ENCODE assay signal across 8 cellular contexts in genomic region chr18:34222396-34223163, GRCh38. TPM values are rescaled to one million over a fixed set of nuclear protein-coding genes. Genes with fewer than 3 reads are reported as not detected.
DNase-seq lines count a peak whose midpoint lies in the region; FAIRE-seq and TF ChIP-seq lines count a peak whose summit lies in the region.

No MANE protein-coding gene starts in this region.

- H2BK15ac ChIP-seq in H9 (ENCODE audit: low read depth, low read length) (no peak overlapping the region), H1 (ENCODE audit: low read length) (peak overlapping the region; percentile 13; the same call in 1 of the 2 replicates)

- H3K14ac ChIP-seq in H9 (ENCODE audit: insufficient read depth, low read length) (peak overlapping the region; percentile 80), H1 (ENCODE audit: insufficient read length) (no peak overlapping the region)

- no peaks in the 10 kb centered on the region for H3K9me3 Mint-ChIP-seq in H9
- no peaks in the 10 kb centered on the region for H3K9me3 Mint-ChIP-seq in mesothelial cell of epicardium
- no peaks in the 10 kb centered on the region for H3K9me3 Mint-ChIP-seq in activated naive CD4-positive, alpha-beta T cell treated with anti-CD3 and anti-CD28 coated beads for 36 hours

- H2AK5ac ChIP-seq in H9 (ENCODE audit: insufficient read length, low read length) (no peak overlapping the region), H1 (ENCODE audit: low read depth, low read length) (no peak overlapping the region)

- H3K4me1 ChIP-seq in H9 (ENCODE audit: insufficient read depth, low read length) = no peaks in the 10 kb centered on the region
- peaks cover 3 to 6% (median 4%) of the 10 kb centered on the region in 4 experiments; a peak in 6 of 7 replicates for H3K4me1 ChIP-seq in H1 (replicated peaks in 1 of 4; ENCODE audit: control insufficient read depth in 3 of 4, insufficient read depth in 4 of 4, low read length in 3 of 4)

- peaks cover 65% of the 10 kb centered on the region for H3K27me3 Mint-ChIP-seq in H9 (ENCODE audit: low read depth)
- peaks cover 78% of the 10 kb centered on the region for H3K27me3 Mint-ChIP-seq in mesothelial cell of epicardium (ENCODE audit: low read depth)
- H3K27me3 Mint-ChIP-seq in activated naive CD4-positive, alpha-beta T cell treated with anti-CD3 and anti-CD28 coated beads for 36 hours (ENCODE audit: low read depth) = peaks cover 52% of the 10 kb centered on the region

- H3K36me3 ChIP-seq in H1 (ENCODE audit: control insufficient read depth in 2 of 4, insufficient read depth in 4 of 4, low read length in 3 of 4) = no peaks in the 10 kb centered on the region

- no peaks in the 10 kb centered on the region for H3K79me2 ChIP-seq in H9 (ENCODE audit: insufficient read depth, low read length)
- no peaks in the 10 kb centered on the region for H3K79me2 ChIP-seq in H1 (ENCODE audit: control insufficient read depth in 1 of 2, insufficient read depth in 2 of 2, low read length in 2 of 2)

- no peak for TF ChIP-seq RAD21 in H1 (IDR thresholded peaks at IDR 0.05 in 1 of 2, conservative IDR thresholded peaks at IDR 0.05 in 1 of 2; ENCODE audit: low read depth in 2 of 2, low read length in 2 of 2)

- no peak for DNase-seq in AG04449 (ENCODE audit: low read depth, low spot score)
- peak; percentile 80 for DNase-seq in H9
- peak; percentile 56 for DNase-seq in NCI-H526 treated with DMSO at 0.1 percent for 48 hours (lab: John Stamatoyannopoulos, UW)
- DNase-seq in H1 (ENCODE audit: low read depth in 1 of 2, low spot score in 2 of 2) = peak in 1 of 2 experiments; percentile 83
- DNase-seq in mesothelial cell of epicardium (ENCODE audit: low spot score in 2 of 2, unreplicated experiment in 2 of 2) = peak; percentile 20 to 54
- DNase-seq in activated naive CD4-positive, alpha-beta T cell treated with anti-CD3 and anti-CD28 coated beads for 36 hours = no peak
- DNase-seq in NCI-H226 = no peak
- DNase-seq in ACHN = no peak

- no peak overlapping the region for H2BK20ac ChIP-seq in H9 (ENCODE audit: low read depth, low read length, poor library complexity, severe bottlenecking)
- no peak overlapping the region for H2BK20ac ChIP-seq in H1 (ENCODE audit: low read length)

- H3K4me3 ChIP-seq in AG04449 (ENCODE audit: low read depth, low read length) (peak overlapping the region; percentile 23), H1 (ENCODE audit: extremely low read depth in 1 of 4, insufficient read depth in 2 of 4, low read depth in 3 of 4, low read length in 4 of 4) (peak overlapping the region; percentile 49 to 73 (median 62))

- no peak overlapping the region for H4K91ac ChIP-seq in H9 (ENCODE audit: insufficient read length, low read depth, low read length)
- H4K91ac ChIP-seq in H1 (replicated peaks; ENCODE audit: insufficient read length, low read length) = no peak overlapping the region

- no peak overlapping the region for H3T11ph ChIP-seq in H9 (ENCODE audit: low read length)

- H3K23me2 ChIP-seq in H9 (ENCODE audit: insufficient read length, low read depth, low read length, poor library complexity, severe bottlenecking) (peaks cover 25% of the 10 kb centered on the region), H1 (ENCODE audit: low read depth, low read length) (peaks cover 25% of the 10 kb centered on the region)

- H2BK5ac ChIP-seq in H9 (ENCODE audit: insufficient read length, low read length) = no peak overlapping the region
- H2BK5ac ChIP-seq in H1 (ENCODE audit: low read depth, low read length) = peak overlapping the region; percentile 7; the same call in 1 of the 2 replicates

- H3K18ac ChIP-seq in H9 (ENCODE audit: insufficient read length, low read depth, low read length) (peak overlapping the region; percentile 28), H1 (ENCODE audit: extremely low read depth, low read length) (peak overlapping the region; percentile 68)

- no peak overlapping the region for H4K5ac ChIP-seq in H9 (ENCODE audit: insufficient read length, low read depth, low read length)
- no peak overlapping the region for H4K5ac ChIP-seq in H1 (ENCODE audit: insufficient read length, low read depth, low read length)

- no peak for FAIRE-seq in H1 (lab: Jason Lieb, UNC)

- H3K4me2 ChIP-seq in H9 (ENCODE audit: insufficient read depth, insufficient read length, low read length) = peak overlapping the region; percentile 85
- H3K4me2 ChIP-seq in H1 (ENCODE audit: insufficient read depth in 1 of 2, low read depth in 2 of 2, low read length in 2 of 2) = peak overlapping the region; percentile 79 to 100

- no peaks in the 10 kb centered on the region for H4K20me1 ChIP-seq in H9 (ENCODE audit: control insufficient read depth, insufficient read depth, insufficient read length)
- no peaks in the 10 kb centered on the region for H4K20me1 ChIP-seq in H1 (replicated peaks in 1 of 2; ENCODE audit: control insufficient read depth in 1 of 2, insufficient read depth in 2 of 2, low read length in 2 of 2)

- H3K23ac ChIP-seq in H9 (ENCODE audit: insufficient read length, low read depth, low read length) = no peak overlapping the region
- H3K23ac ChIP-seq in H1 (ENCODE audit: insufficient read length) = no peak overlapping the region

- H2BK12ac ChIP-seq in H9 (ENCODE audit: insufficient read length, low read depth, low read length) (no peak overlapping the region), H1 (ENCODE audit: low read depth, low read length) (peak overlapping the region; percentile 68; the same call in 1 of the 2 replicates)

- in situ Hi-C loops in ACHN (cut with HindIII; ENCODE audit: low pct_ligation_motif_present, low pct_unique_long_range_greater_than_20kb, low sequenced_read_pairs) = no loop called here

- no peaks in the 10 kb centered on the region for H3K36me3 Mint-ChIP-seq in H9 (ENCODE audit: insufficient read depth in 1 of 3, low read depth in 3 of 3)
- no peaks in the 10 kb centered on the region for H3K36me3 Mint-ChIP-seq in mesothelial cell of epicardium
- peaks cover 1% of the 10 kb centered on the region for H3K36me3 Mint-ChIP-seq in activated naive CD4-positive, alpha-beta T cell treated with anti-CD3 and anti-CD28 coated beads for 36 hours (ENCODE audit: low read depth)

- no peaks in the 10 kb centered on the region for H3K79me1 ChIP-seq in H9 (ENCODE audit: insufficient read depth, low read depth, low read length, poor library complexity, severe bottlenecking)
- H3K79me1 ChIP-seq in H1 (ENCODE audit: low read depth, low read length) = no peaks in the 10 kb centered on the region

- TF ChIP-seq CTCF in AG04449 (IDR thresholded peaks at IDR 0.05; ENCODE audit: insufficient read depth, low read length, missing control alignments) (no peak), H9 (conservative IDR thresholded peaks at IDR 0.05) (no peak), H1 (IDR thresholded peaks at IDR 0.05; ENCODE audit: control extremely low read depth in 1 of 3, insufficient read depth in 1 of 3, low read depth in 1 of 3, low read length in 3 of 3) (no peak), mesothelial cell of epicardium (IDR thresholded peaks at IDR 0.05; ENCODE audit: unreplicated experiment) (no peak)

- no peaks in the 10 kb centered on the region for H3K9me3 ChIP-seq in H9 (ENCODE audit: control insufficient read depth, low read depth, low read length)
- no peaks in the 10 kb centered on the region for H3K9me3 ChIP-seq in H1 (ENCODE audit: insufficient read depth in 2 of 2, low read depth in 1 of 2, low read length in 1 of 2)

- peak overlapping the region; percentile 63 to 96 for H3K4me3 Mint-ChIP-seq in H9
- peak overlapping the region; percentile 73 for H3K4me3 Mint-ChIP-seq in mesothelial cell of epicardium
- no peak overlapping the region for H3K4me3 Mint-ChIP-seq in activated naive CD4-positive, alpha-beta T cell treated with anti-CD3 and anti-CD28 coated beads for 36 hours

- no peak for TF ChIP-seq EP300 in H1 (IDR thresholded peaks at IDR 0.05; ENCODE audit: borderline replicate concordance in 1 of 2, low read depth in 2 of 2, low read length in 2 of 2)

- H3K9ac ChIP-seq in H9 (ENCODE audit: extremely low read depth, insufficient read length, low read length) = peak overlapping the region; percentile 57
- peak overlapping the region; percentile 24 to 60 (median 52) for H3K9ac ChIP-seq in H1 (replicated peaks in 1 of 4; ENCODE audit: extremely low read depth in 1 of 4, low read depth in 3 of 4, low read length in 3 of 4)

- POLR2A ChIA-PET in AG04449 (lab: Yijun Ruan, JAX) = no interaction called here
- POLR2A ChIA-PET in H1 (lab: Charles Lee; ENCODE audit: partially characterized antibody) = no interaction called here

- H3K4me1 Mint-ChIP-seq in H9 = peaks cover 17 to 22% of the 10 kb centered on the region in 2 experiments
- H3K4me1 Mint-ChIP-seq in mesothelial cell of epicardium = peaks cover 25% of the 10 kb centered on the region
- peaks cover 8% of the 10 kb centered on the region for H3K4me1 Mint-ChIP-seq in activated naive CD4-positive, alpha-beta T cell treated with anti-CD3 and anti-CD28 coated beads for 36 hours (ENCODE audit: low read depth)

- H2BK120ac ChIP-seq in H9 (ENCODE audit: low read depth, low read length, poor library complexity, severe bottlenecking) = no peak overlapping the region
- H2BK120ac ChIP-seq in H1 (replicated peaks; ENCODE audit: low read depth, low read length) = no peak overlapping the region

- H2AFZ ChIP-seq in H9 (ENCODE audit: low read length) (peak overlapping the region; percentile 26), H1 (ENCODE audit: low read length) (peak overlapping the region; percentile 84)

- H3K4ac ChIP-seq in H9 (ENCODE audit: low read depth, low read length) (no peak overlapping the region), H1 (replicated peaks; ENCODE audit: insufficient read length, low read depth, low read length) (no peak overlapping the region)

- H4K8ac ChIP-seq in H9 (replicated peaks; ENCODE audit: insufficient read length, low read depth, low read length) (no peak overlapping the region), H1 (ENCODE audit: extremely low read depth, insufficient read depth, low read length) (peak overlapping the region; percentile 57)

- no peak overlapping the region for H3K27ac Mint-ChIP-seq in H9
- H3K27ac Mint-ChIP-seq in mesothelial cell of epicardium = no peak overlapping the region
- H3K27ac Mint-ChIP-seq in activated naive CD4-positive, alpha-beta T cell treated with anti-CD3 and anti-CD28 coated beads for 36 hours = no peak overlapping the region

- no peak for TF ChIP-seq POLR2A in H1 (IDR thresholded peaks at IDR 0.05; ENCODE audit: control extremely low read depth in 1 of 2, low read depth in 2 of 2, low read length in 2 of 2)

- intact Hi-C loops in activated naive CD4-positive, alpha-beta T cell treated with anti-CD3 and anti-CD28 coated beads for 36 hours (cut with micrococcal nuclease) = no loop called here

- no CpG with 5 or more reads among the region's 66 CpGs for WGBS in H9 (ENCODE audit: extremely low coverage, insufficient read length, low lambda C conversion rate)
- 1% methylated on average over 57 of the region's 66 CpGs; no CpG with 5 or more reads in 1 of the 2 experiments for WGBS in H1 (ENCODE audit: extremely low coverage in 1 of 2, insufficient coverage in 1 of 2, insufficient read length in 1 of 2, insufficient replicate concordance in 2 of 2, low coverage in 1 of 2, low lambda C conversion rate in 2 of 2, missing lambda C conversion rate in 1 of 2), 2 experiments

- CTCF ChIA-PET in AG04449 (lab: Yijun Ruan, JAX) (no interaction called here), H1 (lab: Charles Lee; ENCODE audit: partially characterized antibody) (interaction anchor here (0.7 to 2.9 kb wide), 8 partner anchors 23 to 100 kb away, joined by 3 to 19 read pairs (median 3); no protein-coding TSS in a partner anchor)
- CTCF ChIA-PET in activated naive CD4-positive, alpha-beta T cell treated with anti-CD3 and anti-CD28 coated beads for 36 hours (lab: Charles Lee) = interaction anchor here (0.7 kb wide), 1 partner anchor 306 kb away, joined by 3 read pairs; no protein-coding TSS in a partner anchor

- no peak overlapping the region for H3K56ac ChIP-seq in H9 (ENCODE audit: insufficient read length, low read depth, low read length)
- H3K56ac ChIP-seq in H1 (replicated peaks; ENCODE audit: insufficient read length, low read depth, low read length) = no peak overlapping the region

- H3K27me3 ChIP-seq in H9 (ENCODE audit: insufficient read depth, low read length) = peaks cover 13% of the 10 kb centered on the region
- H3K27me3 ChIP-seq in H1 (replicated peaks in 1 of 4; ENCODE audit: control insufficient read depth in 3 of 4, extremely low read depth in 1 of 4, insufficient read depth in 3 of 4, low read length in 3 of 4) = peaks cover 8 to 41% (median 26%) of the 10 kb centered on the region in 4 experiments; a peak in 6 of 7 replicates

- H3K27ac ChIP-seq in H9 (ENCODE audit: insufficient read length, low read depth, low read length) (no peak overlapping the region), H1 (ENCODE audit: low read depth, low read length) (no peak overlapping the region)

RNA-seq across cellular contexts. Expression of gene NOL4, which starts 2.1 kb away (rescaled TPM):
- total RNA-seq in H9 (2021) = 0.74 and 0.81 TPM in 2 replicates
- 1.6 and 2.6 TPM in 2 replicates for total RNA-seq in H1 (2021; fragmentation: NEBNext Ultra II Directional; extraction: Animal tissue kit (Norgen Biotek cat#: 25700))
- 0.09 and 0.18 TPM in 2 replicates for polyA plus RNA-seq in H1 (2011; rRNA removed)
- 0.35 TPM for polyA plus RNA-seq in H1 (2011; cell fraction: cytosol; rRNA removed)
- 0.29 TPM for polyA plus RNA-seq in H1 (2011; cell fraction: nucleus; rRNA removed)
- polyA plus RNA-seq in H1 (2012, experiment 1 of 2) = 0.60 to 2.9 TPM (median 1.1 TPM) in 4 replicates
- 0.08 TPM for polyA plus RNA-seq in H1 (2012, experiment 2 of 2)
- 0.51 TPM for polyA plus RNA-seq in H1 (2013, experiment 1 of 2)
- polyA plus RNA-seq in H1 (2013, experiment 2 of 2) = 0.52 TPM
- polyA minus RNA-seq in H1 (2011; rRNA and poly(A)+ RNA removed) = 0.66 and 0.90 TPM in 2 replicates
- 1.5 TPM for polyA minus RNA-seq in H1 (2011; cell fraction: cytosol; rRNA and poly(A)+ RNA removed)
- 4.9 TPM for polyA minus RNA-seq in H1 (2011; cell fraction: nucleus; rRNA and poly(A)+ RNA removed)
- 1.4 to 2.6 TPM (median 2.6 TPM) in 3 replicates for total RNA-seq in mesothelial cell of epicardium
- total RNA-seq in activated naive CD4-positive, alpha-beta T cell treated with anti-CD3 and anti-CD28 coated beads for 36 hours = not detected

Comparison
In these comparisons a context has a peak if more than half of its experiments do, and no peak if none do; other contexts are left out.
1. DNase-seq: peak in H9 (single experiment), NCI-H526 treated with DMSO at 0.1 percent for 48 hours (single experiment) and mesothelial cell of epicardium (2 of 2); none in AG04449 (single experiment), activated naive CD4-positive, alpha-beta T cell treated with anti-CD3 and anti-CD28 coated beads for 36 hours (single experiment), NCI-H226 (single experiment) and ACHN (single experiment).